25 cellular contexts compared by ENCODE assay signal in the genomic region with DNA sequence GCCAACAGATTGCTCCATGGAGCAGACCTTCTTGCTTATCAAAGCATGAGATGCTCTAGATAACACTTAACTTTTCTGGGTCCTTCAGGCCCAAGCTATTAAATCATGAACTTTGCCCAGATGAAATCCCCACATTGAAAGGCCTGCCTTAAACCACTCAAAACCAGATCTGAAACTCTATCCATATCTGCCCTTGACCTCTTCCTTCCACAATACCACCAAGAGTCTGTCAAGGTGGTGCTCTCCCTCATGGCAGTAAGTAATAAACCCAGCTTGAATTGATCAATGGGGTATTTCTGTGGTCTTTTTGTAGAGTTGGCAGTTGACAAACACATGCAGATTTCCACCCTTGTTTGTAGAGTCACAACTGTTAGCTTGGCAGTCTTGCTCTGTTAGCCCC.
DNase-seq lines count a peak whose midpoint lies in the region; ATAC-seq, FAIRE-seq and TF ChIP-seq lines count a peak whose summit lies in the region.
"Had no signal": no experiment of that assay in that cellular context is flagged by ENCODE, and none has a peak within 500 bp of the region (broad histone marks: within the 10 kb centered on the region; RNA-seq: fewer than 3 reads in every experiment).

No MANE protein-coding gene starts in this region.

- H3T11ph ChIP-seq in H9 (ENCODE audit: low read length) = no peak overlapping the region

- peak; percentile 13 for FAIRE-seq in H1 (lab: Jason Lieb, UNC)
- FAIRE-seq: H54, HepG2 had no signal

- TF ChIP-seq EP300 in H1 (IDR thresholded peaks at IDR 0.05; ENCODE audit: borderline replicate concordance in 1 of 2, low read depth in 2 of 2, low read length in 2 of 2) = no peak

- H3K4me3 Mint-ChIP-seq in H9 (no peak overlapping the region), glutamatergic neuron (ENCODE audit: unreplicated experiment) (no peak overlapping the region)
- H3K4me3 Mint-ChIP-seq in stimulated activated memory B cell treated with anti-CD40 and anti-IgM and Interleukin-4, amounts not matched to agents 10 μg/mL and 1 μg/mL and 100 μg/mL, for 72 hours = no peak overlapping the region
- H3K4me3 Mint-ChIP-seq: B cell, CD14-positive monocyte had no signal

- H2AK5ac ChIP-seq in H9 (ENCODE audit: insufficient read length, low read length) (no peak overlapping the region), H1 (ENCODE audit: low read depth, low read length) (no peak overlapping the region; the same call in 1 of the 2 replicates)

- no peak overlapping the region for H3K4me3 ChIP-seq in H1 (ENCODE audit: extremely low read depth in 1 of 4, insufficient read depth in 2 of 4, low read depth in 3 of 4, low read length in 4 of 4)
- H3K4me3 ChIP-seq: A549, PC-9, SK-N-MC had no signal

- peak; percentile 51 for ATAC-seq in GM18861 (IDR thresholded peaks at IDR 0.05; ENCODE audit: unreplicated experiment)
- ATAC-seq in stimulated activated memory B cell treated with anti-CD40 and anti-IgM and Interleukin-4, amounts not matched to agents 10 μg/mL and 1 μg/mL and 100 μg/mL, for 72 hours = peak; percentile 64
- ATAC-seq: A549 had no signal

- H3K4me1 ChIP-seq in H9 (ENCODE audit: insufficient read depth, low read length) (peaks cover 8% of the 10 kb centered on the region; the same call in 1 of the 2 replicates), H1 (replicated peaks in 1 of 4; ENCODE audit: control insufficient read depth in 3 of 4, insufficient read depth in 4 of 4, low read length in 3 of 4) (peaks cover 0 to 11% (median 8%) of the 10 kb centered on the region in 4 experiments; a peak in 4 of 7 replicates)
- H3K4me1 ChIP-seq: A549 had no signal

- H2AFZ ChIP-seq in H9 (ENCODE audit: low read length) (no peak overlapping the region), H1 (ENCODE audit: low read length) (no peak overlapping the region)
- H2AFZ ChIP-seq: PC-9 had no signal

- H3K79me1 ChIP-seq in H9 (ENCODE audit: insufficient read depth, low read depth, low read length, poor library complexity, severe bottlenecking) (no peaks in the 10 kb centered on the region), H1 (ENCODE audit: low read depth, low read length) (no peaks in the 10 kb centered on the region)

- no peaks in the 10 kb centered on the region for H3K27me3 ChIP-seq in H9 (ENCODE audit: insufficient read depth, low read length)
- H3K27me3 ChIP-seq in H1 (replicated peaks in 1 of 4; ENCODE audit: control insufficient read depth in 3 of 4, extremely low read depth in 1 of 4, insufficient read depth in 3 of 4, low read length in 3 of 4) = no peaks in the 10 kb centered on the region

- no peak overlapping the region for H3K18ac ChIP-seq in H9 (ENCODE audit: insufficient read length, low read depth, low read length)
- H3K18ac ChIP-seq in H1 (ENCODE audit: extremely low read depth, low read length) = peak overlapping the region; percentile 71; the same call in 1 of the 2 replicates

- TF ChIP-seq CTCF in H9 (conservative IDR thresholded peaks at IDR 0.05) (no peak), H1 (IDR thresholded peaks at IDR 0.05; ENCODE audit: control extremely low read depth in 1 of 3, insufficient read depth in 1 of 3, low read depth in 1 of 3, low read length in 3 of 3) (no peak), glutamatergic neuron (IDR thresholded peaks at IDR 0.05; ENCODE audit: partially characterized antibody, unreplicated experiment) (no peak)

- H2BK120ac ChIP-seq in H9 (ENCODE audit: low read depth, low read length, poor library complexity, severe bottlenecking) = no peak overlapping the region
- H2BK120ac ChIP-seq in H1 (replicated peaks; ENCODE audit: low read depth, low read length) = peak overlapping the region; percentile 36

- H2BK15ac ChIP-seq in H9 (ENCODE audit: low read depth, low read length) (no peak overlapping the region), H1 (ENCODE audit: low read length) (0 out of 2 replicates have a peak overlapping the region, but pooled peaks have one; percentile 5)

- H3K36me3 Mint-ChIP-seq in H9 (ENCODE audit: insufficient read depth in 1 of 3, low read depth in 3 of 3) = peaks cover 0 to 5% (median 0%) of the 10 kb centered on the region in 3 experiments; a peak in 2 of 7 replicates
- H3K36me3 Mint-ChIP-seq in stimulated activated memory B cell treated with anti-CD40 and anti-IgM and Interleukin-4, amounts not matched to agents 10 μg/mL and 1 μg/mL and 100 μg/mL, for 72 hours = no peaks in the 10 kb centered on the region
- H3K36me3 Mint-ChIP-seq in glutamatergic neuron (ENCODE audit: unreplicated experiment) = no peaks in the 10 kb centered on the region
- H3K36me3 Mint-ChIP-seq: CD14-positive monocyte had no signal

- no peak overlapping the region for H3K56ac ChIP-seq in H9 (ENCODE audit: insufficient read length, low read depth, low read length)
- H3K56ac ChIP-seq in H1 (replicated peaks; ENCODE audit: insufficient read length, low read depth, low read length) = no peak overlapping the region

- H3K4ac ChIP-seq in H9 (ENCODE audit: low read depth, low read length) (no peak overlapping the region), H1 (replicated peaks; ENCODE audit: insufficient read length, low read depth, low read length) (no peak overlapping the region)

- H3K9me3 Mint-ChIP-seq in H9 (0 out of 5 replicates have a peak, but pooled peaks cover 0 to 2% of the 10 kb centered on the region in 2 experiments), glutamatergic neuron (ENCODE audit: unreplicated experiment) (peaks cover 2% of the 10 kb centered on the region)
- H3K9me3 Mint-ChIP-seq in stimulated activated memory B cell treated with anti-CD40 and anti-IgM and Interleukin-4, amounts not matched to agents 10 μg/mL and 1 μg/mL and 100 μg/mL, for 72 hours = no peaks in the 10 kb centered on the region

- H2BK20ac ChIP-seq in H9 (ENCODE audit: low read depth, low read length, poor library complexity, severe bottlenecking) (no peak overlapping the region), H1 (ENCODE audit: low read length) (peak overlapping the region; percentile 90)

- H3K23me2 ChIP-seq in H9 (ENCODE audit: insufficient read length, low read depth, low read length, poor library complexity, severe bottlenecking) = no peaks in the 10 kb centered on the region
- H3K23me2 ChIP-seq in H1 (ENCODE audit: low read depth, low read length) = no peaks in the 10 kb centered on the region

- H4K5ac ChIP-seq in H9 (ENCODE audit: insufficient read length, low read depth, low read length) (no peak overlapping the region), H1 (ENCODE audit: insufficient read length, low read depth, low read length) (no peak overlapping the region)

- H3K27me3 Mint-ChIP-seq in H9 (ENCODE audit: low read depth) (no peaks in the 10 kb centered on the region), glutamatergic neuron (ENCODE audit: unreplicated experiment) (peaks cover 2% of the 10 kb centered on the region)
- H3K27me3 Mint-ChIP-seq in stimulated activated memory B cell treated with anti-CD40 and anti-IgM and Interleukin-4, amounts not matched to agents 10 μg/mL and 1 μg/mL and 100 μg/mL, for 72 hours = no peaks in the 10 kb centered on the region
- H3K27me3 Mint-ChIP-seq: B cell had no signal

- H3K27ac ChIP-seq in H9 (ENCODE audit: insufficient read length, low read depth, low read length) = peak overlapping the region; percentile 77
- H3K27ac ChIP-seq in H1 (ENCODE audit: low read depth, low read length) = no peak overlapping the region
- H3K27ac ChIP-seq: A549, PC-9, SK-N-MC had no signal

- peaks cover 37 to 68% of the 10 kb centered on the region in 2 experiments for H3K4me1 Mint-ChIP-seq in H9
- H3K4me1 Mint-ChIP-seq in stimulated activated memory B cell treated with anti-CD40 and anti-IgM and Interleukin-4, amounts not matched to agents 10 μg/mL and 1 μg/mL and 100 μg/mL, for 72 hours = no peaks in the 10 kb centered on the region
- peaks cover 2% of the 10 kb centered on the region for H3K4me1 Mint-ChIP-seq in glutamatergic neuron (ENCODE audit: low read depth, unreplicated experiment)
- H3K4me1 Mint-ChIP-seq: B cell, CD14-positive monocyte had no signal

- no peak for DNase-seq in H9
- DNase-seq in H1 (ENCODE audit: low read depth in 1 of 2, low spot score in 2 of 2) = no peak
- no peak for DNase-seq in activated CD4-positive, alpha-beta T cell treated with anti-CD3 and anti-CD28 coated beads for 1 hour
- no peak for DNase-seq in glutamatergic neuron
- DNase-seq in NCI-H1417 treated with DMSO at 0.1 percent for 48 hours (lab: John Stamatoyannopoulos, UW) = no peak
- DNase-seq: DMS53, EL, GF-D8, KBM-7, MM.1S, NCI-H1048, NCI-H1436 treated with DMSO at 0.1 percent for 48 hours, NCI-H1930, NCI-H748 treated with DMSO at 0.1 percent for 48 hours, PC-9, RPMI8226, SHP77 had no signal

- H3K14ac ChIP-seq in H9 (ENCODE audit: insufficient read depth, low read length) (no peak overlapping the region; the same call in 1 of the 2 replicates), H1 (ENCODE audit: insufficient read length) (no peak overlapping the region)

- H4K20me1 ChIP-seq in H9 (ENCODE audit: control insufficient read depth, insufficient read depth, insufficient read length) (no peaks in the 10 kb centered on the region), H1 (replicated peaks in 1 of 2; ENCODE audit: control insufficient read depth in 1 of 2, insufficient read depth in 2 of 2, low read length in 2 of 2) (no peaks in the 10 kb centered on the region)

- H2BK5ac ChIP-seq in H9 (ENCODE audit: insufficient read length, low read length) (no peak overlapping the region), H1 (ENCODE audit: low read depth, low read length) (peak overlapping the region; percentile 93; the same call in 1 of the 2 replicates)

- TF ChIP-seq POLR2A in H1 (IDR thresholded peaks at IDR 0.05; ENCODE audit: control extremely low read depth in 1 of 2, low read depth in 2 of 2, low read length in 2 of 2) = no peak

- H2BK12ac ChIP-seq in H9 (ENCODE audit: insufficient read length, low read depth, low read length) = no peak overlapping the region
- peak overlapping the region; percentile 56; the same call in 1 of the 2 replicates for H2BK12ac ChIP-seq in H1 (ENCODE audit: low read depth, low read length)

- CTCF ChIA-PET in H1 (lab: Charles Lee; ENCODE audit: partially characterized antibody) = interaction anchor here (0.6 to 2.6 kb wide), 6 partner anchors 8 to 398 kb away, joined by 3 to 7 read pairs (median 4); no protein-coding TSS in a partner anchor

- POLR2A ChIA-PET in H1 (lab: Charles Lee; ENCODE audit: partially characterized antibody) = no interaction called here

- H3K9ac ChIP-seq in H9 (ENCODE audit: extremely low read depth, insufficient read length, low read length) (no peak overlapping the region), H1 (replicated peaks in 1 of 4; ENCODE audit: extremely low read depth in 1 of 4, low read depth in 3 of 4, low read length in 3 of 4) (no peak overlapping the region)

- no peak for TF ChIP-seq RAD21 in H1 (IDR thresholded peaks at IDR 0.05 in 1 of 2, conservative IDR thresholded peaks at IDR 0.05 in 1 of 2; ENCODE audit: low read depth in 2 of 2, low read length in 2 of 2)

- peak overlapping the region; percentile 41 to 84 (median 54); a peak in 6 of 7 replicates for H3K27ac Mint-ChIP-seq in H9
- H3K27ac Mint-ChIP-seq in stimulated activated memory B cell treated with anti-CD40 and anti-IgM and Interleukin-4, amounts not matched to agents 10 μg/mL and 1 μg/mL and 100 μg/mL, for 72 hours = no peak overlapping the region
- no peak overlapping the region for H3K27ac Mint-ChIP-seq in glutamatergic neuron (ENCODE audit: unreplicated experiment)
- H3K27ac Mint-ChIP-seq: B cell, CD14-positive monocyte had no signal

- H3K79me2 ChIP-seq in H9 (ENCODE audit: insufficient read depth, low read length) = no peaks in the 10 kb centered on the region
- no peaks in the 10 kb centered on the region for H3K79me2 ChIP-seq in H1 (ENCODE audit: control insufficient read depth in 1 of 2, insufficient read depth in 2 of 2, low read length in 2 of 2)

- H3K23ac ChIP-seq in H9 (ENCODE audit: insufficient read length, low read depth, low read length) (no peak overlapping the region), H1 (ENCODE audit: insufficient read length) (no peak overlapping the region)

- H3K36me3 ChIP-seq in H1 (ENCODE audit: control insufficient read depth in 2 of 4, insufficient read depth in 4 of 4, low read length in 3 of 4) = no peaks in the 10 kb centered on the region

- H4K91ac ChIP-seq in H9 (ENCODE audit: insufficient read length, low read depth, low read length) (no peak overlapping the region), H1 (replicated peaks; ENCODE audit: insufficient read length, low read length) (peak overlapping the region; percentile 67)

- H4K8ac ChIP-seq in H9 (replicated peaks; ENCODE audit: insufficient read length, low read depth, low read length) = no peak overlapping the region
- no peak overlapping the region for H4K8ac ChIP-seq in H1 (ENCODE audit: extremely low read depth, insufficient read depth, low read length)

- H3K4me2 ChIP-seq in H9 (ENCODE audit: insufficient read depth, insufficient read length, low read length) = no peak overlapping the region
- H3K4me2 ChIP-seq in H1 (ENCODE audit: insufficient read depth in 1 of 2, low read depth in 2 of 2, low read length in 2 of 2) = peak overlapping the region in 1 of 2 experiments; percentile 5; a peak in 1 of 4 replicates
- H3K4me2 ChIP-seq: A549, PC-9 had no signal

- H3K9me3 ChIP-seq in H9 (ENCODE audit: control insufficient read depth, low read depth, low read length) (no peaks in the 10 kb centered on the region), H1 (ENCODE audit: insufficient read depth in 2 of 2, low read depth in 1 of 2, low read length in 1 of 2) (no peaks in the 10 kb centered on the region)
- H3K9me3 ChIP-seq: A549 had no signal

Comparison
In these comparisons a context has a peak if more than half of its experiments do, and no peak if none do; other contexts are left out.
1. H3K27ac Mint-ChIP-seq: peak in H9 (3 of 3); none in stimulated activated memory B cell treated with anti-CD40 and anti-IgM and Interleukin-4, amounts not matched to agents 10 μg/mL and 1 μg/mL and 100 μg/mL, for 72 hours (single experiment) and glutamatergic neuron (single experiment).